Comparison of ENCODE assay signal across 9 cellular contexts in genomic region chr13:23960566-23961156, GRCh38.
DNase-seq lines count a peak whose midpoint lies in the region; ATAC-seq and TF ChIP-seq lines count a peak whose summit lies in the region.
"Had no signal": no experiment of that assay in that cellular context is flagged by ENCODE, and none has a peak within 500 bp of the region (broad histone marks: within the 10 kb centered on the region; RNA-seq: fewer than 3 reads in every experiment).

No MANE protein-coding gene starts in this region.

- H3K9me3 ChIP-seq in cardiac muscle cell (ENCODE audit: low read depth), result no peaks in the 10 kb centered on the region
- H3K9me3 ChIP-seq in naive thymus-derived CD4-positive, alpha-beta T cell (ENCODE audit: control insufficient read depth in 2 of 3, low read length in 3 of 3), result no peaks in the 10 kb centered on the region

- H3K4me3 Mint-ChIP-seq in naive thymus-derived CD4-positive, alpha-beta T cell, result no peak overlapping the region
- H3K4me3 Mint-ChIP-seq in stimulated activated memory B cell treated with anti-CD40 and anti-IgM and Interleukin-4, amounts not matched to agents 10 μg/mL and 1 μg/mL and 100 μg/mL, for 72 hours, result no peak overlapping the region
- H3K4me3 Mint-ChIP-seq: activated naive CD8-positive, alpha-beta T cell had no signal

- peaks cover 30% of the 10 kb centered on the region for H3K4me1 ChIP-seq in cardiac muscle cell (ENCODE audit: low read depth)
- no peaks in the 10 kb centered on the region for H3K4me1 ChIP-seq in naive thymus-derived CD4-positive, alpha-beta T cell (ENCODE audit: control insufficient read depth in 2 of 2, insufficient read depth in 2 of 2, low read length in 2 of 2)

- no peaks in the 10 kb centered on the region for H3K27me3 ChIP-seq in cardiac muscle cell
- no peaks in the 10 kb centered on the region for H3K27me3 ChIP-seq in naive thymus-derived CD4-positive, alpha-beta T cell (ENCODE audit: control insufficient read depth in 2 of 2, insufficient read depth in 2 of 2, low read length in 2 of 2)

- POLR2A ChIA-PET in naive thymus-derived CD4-positive, alpha-beta T cell (lab: Charles Lee), result interaction anchor here (0.7 kb wide), 1 partner anchor 265 kb away, joined by 3 read pairs; no protein-coding TSS in a partner anchor

- intact Hi-C loops in Right ventricle myocardium superior (cut with DNase I), result no loop called here
- intact Hi-C loops in naive thymus-derived CD4-positive, alpha-beta T cell (cut with micrococcal nuclease), result loop anchor here (1.0 to 5.0 kb wide), 2 partner anchors 39 to 383 kb away; no protein-coding TSS in a partner anchor

- DNase-seq in cardiac muscle cell (ENCODE audit: low read depth in 1 of 2, low spot score in 1 of 2), result peak; percentile 69 to 75
- no peak for DNase-seq in Right ventricle myocardium superior
- peak; percentile 53 for DNase-seq in NCI-H524 treated with DMSO at 0.1 percent for 48 hours (lab: John Stamatoyannopoulos, UW)
- peak; percentile 78 for DNase-seq in choroid plexus epithelial cell (ENCODE audit: low read depth)
- peak in 2 of 9 donors; percentile 7 to 8 for DNase-seq in naive thymus-derived CD4-positive, alpha-beta T cell

- H3K27ac ChIP-seq in cardiac muscle cell, result peak overlapping the region; percentile 81
- no peak overlapping the region for H3K27ac ChIP-seq in naive thymus-derived CD4-positive, alpha-beta T cell (ENCODE audit: low read depth, low read length)

- peaks cover 0 to 12% (median 0%) of the 10 kb centered on the region in 5 donors for H3K27me3 Mint-ChIP-seq in naive thymus-derived CD4-positive, alpha-beta T cell
- peaks cover 3% of the 10 kb centered on the region for H3K27me3 Mint-ChIP-seq in stimulated activated memory B cell treated with anti-CD40 and anti-IgM and Interleukin-4, amounts not matched to agents 10 μg/mL and 1 μg/mL and 100 μg/mL, for 72 hours
- H3K27me3 Mint-ChIP-seq: activated naive CD8-positive, alpha-beta T cell had no signal

- ATAC-seq in Right ventricle myocardium superior (ENCODE audit: poor library complexity), result no peak
- peak; percentile 41 for ATAC-seq in naive thymus-derived CD4-positive, alpha-beta T cell
- no peak for ATAC-seq in stimulated activated memory B cell treated with anti-CD40 and anti-IgM and Interleukin-4, amounts not matched to agents 10 μg/mL and 1 μg/mL and 100 μg/mL, for 72 hours
- ATAC-seq in HG02970 (IDR thresholded peaks at IDR 0.05; ENCODE audit: low FRiP score, unreplicated experiment), result no peak
- no peak for ATAC-seq in GM18511 (IDR thresholded peaks at IDR 0.05; ENCODE audit: unreplicated experiment)

- H3K27ac Mint-ChIP-seq in naive thymus-derived CD4-positive, alpha-beta T cell, result no peak overlapping the region
- H3K27ac Mint-ChIP-seq in stimulated activated memory B cell treated with anti-CD40 and anti-IgM and Interleukin-4, amounts not matched to agents 10 μg/mL and 1 μg/mL and 100 μg/mL, for 72 hours, result no peak overlapping the region
- H3K27ac Mint-ChIP-seq: activated naive CD8-positive, alpha-beta T cell had no signal

- H3K36me3 Mint-ChIP-seq in naive thymus-derived CD4-positive, alpha-beta T cell, result no peaks in the 10 kb centered on the region
- no peaks in the 10 kb centered on the region for H3K36me3 Mint-ChIP-seq in stimulated activated memory B cell treated with anti-CD40 and anti-IgM and Interleukin-4, amounts not matched to agents 10 μg/mL and 1 μg/mL and 100 μg/mL, for 72 hours
- H3K36me3 Mint-ChIP-seq: activated naive CD8-positive, alpha-beta T cell had no signal

- no peaks in the 10 kb centered on the region for H3K36me3 ChIP-seq in cardiac muscle cell
- H3K36me3 ChIP-seq in naive thymus-derived CD4-positive, alpha-beta T cell (ENCODE audit: control insufficient read depth in 2 of 3, insufficient read depth in 3 of 3, low read length in 3 of 3), result no peaks in the 10 kb centered on the region

- H3K4me1 Mint-ChIP-seq in naive thymus-derived CD4-positive, alpha-beta T cell, result peaks cover 0 to 47% (median 0%) of the 10 kb centered on the region in 7 donors
- no peaks in the 10 kb centered on the region for H3K4me1 Mint-ChIP-seq in stimulated activated memory B cell treated with anti-CD40 and anti-IgM and Interleukin-4, amounts not matched to agents 10 μg/mL and 1 μg/mL and 100 μg/mL, for 72 hours

- TF ChIP-seq CTCF in cardiac muscle cell (IDR thresholded peaks at IDR 0.05; ENCODE audit: low read depth, low read length) (peak; percentile 86), choroid plexus epithelial cell (conservative IDR thresholded peaks at IDR 0.05; ENCODE audit: low read depth, low read length) (peak; percentile 79)

- CTCF ChIA-PET in naive thymus-derived CD4-positive, alpha-beta T cell (lab: Charles Lee), result interaction anchor here (0.5 to 1.4 kb wide), 3 partner anchors 41 to 1364 kb away, joined by 3 read pairs; partner anchors contain the start of gene MIPEP

- H3K9me3 Mint-ChIP-seq in naive thymus-derived CD4-positive, alpha-beta T cell, result no peaks in the 10 kb centered on the region
- no peaks in the 10 kb centered on the region for H3K9me3 Mint-ChIP-seq in stimulated activated memory B cell treated with anti-CD40 and anti-IgM and Interleukin-4, amounts not matched to agents 10 μg/mL and 1 μg/mL and 100 μg/mL, for 72 hours

- H3K4me3 ChIP-seq in cardiac muscle cell (no peak overlapping the region), choroid plexus epithelial cell (ENCODE audit: low read depth, low read length) (no peak overlapping the region)
- no peak overlapping the region for H3K4me3 ChIP-seq in naive thymus-derived CD4-positive, alpha-beta T cell (ENCODE audit: low read length)
